Comparison of ENCODE assay signal across 12 cellular contexts in genomic region chr19:45115809-45116615, GRCh38.
DNase-seq lines count a peak whose midpoint lies in the region; ATAC-seq and TF ChIP-seq lines count a peak whose summit lies in the region.
"Had no signal": no experiment of that assay in that cellular context is flagged by ENCODE, and none has a peak within 500 bp of the region (broad histone marks: within the 10 kb centered on the region; RNA-seq: fewer than 3 reads in every experiment).

No MANE protein-coding gene starts in this region.

- ATAC-seq in HG03097 (IDR thresholded peaks at IDR 0.05; ENCODE audit: low FRiP score, unreplicated experiment), result no peak
- ATAC-seq: left ventricle myocardium superior had no signal

- H3K4me1 ChIP-seq in DOHH2 (ENCODE audit: control insufficient read depth, low read length), result peaks cover 62% of the 10 kb centered on the region

- peak overlapping the region; percentile 56 for H3K4me2 ChIP-seq in DOHH2 (ENCODE audit: low read length)

- no peak overlapping the region for H3K27ac ChIP-seq in DOHH2 (ENCODE audit: low read depth, low read length)
- H3K27ac ChIP-seq: suprapubic skin had no signal

- H3K36me3 ChIP-seq in DOHH2 (ENCODE audit: control insufficient read depth, low read length), result no peaks in the 10 kb centered on the region
- H3K36me3 ChIP-seq: suprapubic skin had no signal

- DNase-seq in NCI-H1092 (lab: John Stamatoyannopoulos, UW) (peak; percentile 35), SIG-M5 (lab: John Stamatoyannopoulos, UW) (peak; percentile 32), retina (peak; percentile 31), NCI-H2081 treated with DMSO at 0.1 percent for 48 hours (lab: John Stamatoyannopoulos, UW) (no peak), NCI-H345 (lab: John Stamatoyannopoulos, UW) (no peak)
- DNase-seq: activated CD4-positive, alpha-beta T cell treated with anti-CD3 and anti-CD28 coated beads, Interleukin-2, amount 50 U/mL, for 1 hour; HCEC 1CT; left ventricle myocardium superior; MG63 had no signal

- no peaks in the 10 kb centered on the region for H3K27me3 ChIP-seq in DOHH2 (ENCODE audit: control insufficient read depth, low read length)
- H3K27me3 ChIP-seq: MG63, suprapubic skin had no signal

- H3K9me2 ChIP-seq in DOHH2 (replicated peaks; ENCODE audit: control insufficient read depth, low read length), result no peaks in the 10 kb centered on the region

- H4K20me1 ChIP-seq in DOHH2 (ENCODE audit: control insufficient read depth, insufficient read depth, low read depth, low read length), result peaks cover 25% of the 10 kb centered on the region

- H3F3A ChIP-seq in DOHH2 (ENCODE audit: control insufficient read depth, insufficient read depth), result no peaks in the 10 kb centered on the region

- H3K79me2 ChIP-seq in DOHH2 (ENCODE audit: control insufficient read depth, low read length), result peaks cover 95% of the 10 kb centered on the region

- no peak overlapping the region for H3K4me3 ChIP-seq in DOHH2 (ENCODE audit: low read length)
- H3K4me3 ChIP-seq: MG63, suprapubic skin had no signal

- no peak for TF ChIP-seq CTCF in DOHH2 (IDR thresholded peaks at IDR 0.05; ENCODE audit: low read depth, low read length, poor library complexity, severe bottlenecking)

- no peaks in the 10 kb centered on the region for H3K9me3 ChIP-seq in DOHH2 (ENCODE audit: control insufficient read depth, insufficient read depth, low read length)
- H3K9me3 ChIP-seq: MG63, suprapubic skin had no signal

Comparison
In these comparisons a context has a peak if more than half of its experiments do, and no peak if none do; other contexts are left out.
1. DNase-seq: peak in NCI-H1092 (single experiment), SIG-M5 (single experiment) and retina (single experiment); none in NCI-H2081 treated with DMSO at 0.1 percent for 48 hours (single experiment) and NCI-H345 (single experiment).